ENCODE assay signal across 26 cellular contexts in the genomic region with DNA sequence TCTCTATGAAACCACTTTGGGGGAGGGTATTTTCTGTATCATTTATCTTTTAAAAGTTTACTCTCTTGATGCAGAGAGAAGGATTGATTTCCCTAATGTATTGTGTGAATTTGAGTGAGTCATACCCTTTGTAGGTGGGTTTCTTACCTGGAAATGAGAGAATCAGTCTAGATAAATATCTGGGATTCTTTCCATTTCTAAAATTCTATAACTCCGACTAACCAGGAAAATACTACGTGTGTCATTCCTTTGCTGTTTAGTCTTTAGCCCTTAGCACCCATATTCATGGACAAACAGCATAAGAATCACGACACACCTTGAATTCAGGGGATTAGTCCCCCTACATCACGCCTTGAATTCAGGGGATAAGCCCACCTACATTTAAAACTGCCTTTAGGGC.
A peak's percentile ranks its signal among the peaks of the same experiment; 100 is the strongest.
DNase-seq lines count a peak whose midpoint lies in the region; ATAC-seq and TF ChIP-seq lines count a peak whose summit lies in the region.
"Had no signal": no experiment of that assay in that cellular context is flagged by ENCODE, and none has a peak within 500 bp of the region (broad histone marks: within the 10 kb centered on the region; RNA-seq: fewer than 3 reads in every experiment).

No MANE protein-coding gene starts in this region.

- H3K27me3 ChIP-seq in GM23338 (ENCODE audit: insufficient read depth), result no peaks in the 10 kb centered on the region
- H3K27me3 ChIP-seq in PC-9 (ENCODE audit: insufficient read depth, low read depth), result no peaks in the 10 kb centered on the region
- no peaks in the 10 kb centered on the region for H3K27me3 ChIP-seq in foreskin keratinocyte
- no peaks in the 10 kb centered on the region for H3K27me3 ChIP-seq in trophoblast cell (ENCODE audit: insufficient read depth, low read length)
- H3K27me3 ChIP-seq: BLaER1 had no signal

- TF ChIP-seq CTCF in GM23338 (conservative IDR thresholded peaks at IDR 0.05; ENCODE audit: low read depth in 2 of 2) (no peak), PC-9 (conservative IDR thresholded peaks at IDR 0.05) (no peak), foreskin keratinocyte (conservative IDR thresholded peaks at IDR 0.05) (no peak), coronary artery (IDR thresholded peaks at IDR 0.05) (no peak)

- H3K4ac ChIP-seq in trophoblast cell (ENCODE audit: low read depth, low read length), result peak overlapping the region; percentile 49

- H2AK5ac ChIP-seq in trophoblast cell (ENCODE audit: low read length), result no peak overlapping the region

- CTCF ChIA-PET in PC-9 (lab: Charles Lee), result no interaction called here

- ATAC-seq in GM23338 (no peak), foreskin keratinocyte (peak; percentile 14), left colon (no peak), HG03565 (IDR thresholded peaks at IDR 0.05; ENCODE audit: unreplicated experiment) (no peak)
- ATAC-seq: GM12878, SK-N-SH treated with all-trans-retinoic acid at 6 μM for 48 hours had no signal

- H3K79me2 ChIP-seq in GM23338 (replicated peaks; ENCODE audit: insufficient read depth), result no peaks in the 10 kb centered on the region
- H3K79me2 ChIP-seq in PC-9 (ENCODE audit: low read depth), result no peaks in the 10 kb centered on the region
- no peaks in the 10 kb centered on the region for H3K79me2 ChIP-seq in trophoblast cell (ENCODE audit: control insufficient read depth, insufficient read depth, low read length, poor library complexity)

- H3K27me3 Mint-ChIP-seq in GM23338 (ENCODE audit: insufficient read depth, low read depth, poor library complexity), result peaks cover 3% of the 10 kb centered on the region
- H3K27me3 Mint-ChIP-seq: CD4-positive, alpha-beta T cell had no signal

- DNase-seq in GM23338 (ENCODE audit: low spot score) (peak; percentile 5), PC-9 (peak; percentile 37 to 93), foreskin keratinocyte (peak; percentile 22 to 87), trophoblast cell (peak; percentile 59 to 92), left colon (no peak), coronary artery (ENCODE audit: low spot score) (no peak)
- DNase-seq in stimulated activated CD4-positive, alpha-beta T cell treated with anti-CD3 and anti-CD28 coated beads, Interleukin-15, amount 100 ng/mL, for 24 hours, result no peak
- DNase-seq: CD4-positive, alpha-beta T cell; COR-L47; DMS 273 treated with DMSO at 0.1 percent for 48 hours; DND-41; H7; HFFc6; MV-4-11; NCI-H1694 treated with DMSO at 0.1 percent for 48 hours; NCI-H2081 treated with DMSO at 0.1 percent for 48 hours; NCI-H2171 treated with DMSO at 0.1 percent for 48 hours; NCI-H446; NCI-H526; RPMI8226; SHP77 treated with DMSO at 0.1 percent for 48 hours had no signal

- H3K23ac ChIP-seq in trophoblast cell (ENCODE audit: low read length), result no peak overlapping the region

- peak overlapping the region; percentile 90 for H4K91ac ChIP-seq in trophoblast cell (ENCODE audit: low read depth, low read length)

- H3K4me3 ChIP-seq in GM23338 (no peak overlapping the region), PC-9 (peak overlapping the region; percentile 52; the same call in 1 of the 2 replicates), trophoblast cell (ENCODE audit: low read depth, low read length) (no peak overlapping the region), coronary artery (no peak overlapping the region)
- H3K4me3 ChIP-seq: BLaER1, GM12878 had no signal

- peak overlapping the region; percentile 80 for H3K18ac ChIP-seq in trophoblast cell (ENCODE audit: low read length)

- no peak overlapping the region for H3K4me3 Mint-ChIP-seq in GM23338
- H3K4me3 Mint-ChIP-seq: CD4-positive, alpha-beta T cell; HFFc6 had no signal

- no peaks in the 10 kb centered on the region for H3K4me1 ChIP-seq in GM23338 (ENCODE audit: insufficient read depth)
- peaks cover 32% of the 10 kb centered on the region for H3K4me1 ChIP-seq in PC-9 (replicated peaks; ENCODE audit: insufficient read depth)
- H3K4me1 ChIP-seq in foreskin keratinocyte, result peaks cover 4% of the 10 kb centered on the region
- peaks cover 2 to 3% of the 10 kb centered on the region in 2 experiments for H3K4me1 ChIP-seq in trophoblast cell (ENCODE audit: control insufficient read depth in 1 of 2, insufficient read depth in 2 of 2, low read length in 2 of 2)
- H3K4me1 ChIP-seq: BLaER1 had no signal

- H2BK5ac ChIP-seq in trophoblast cell (ENCODE audit: low read depth, low read length, poor library complexity), result peak overlapping the region; percentile 83

- H4K20me1 ChIP-seq in GM23338 (replicated peaks; ENCODE audit: insufficient read depth) (no peaks in the 10 kb centered on the region), PC-9 (ENCODE audit: insufficient read depth) (no peaks in the 10 kb centered on the region)
- H4K20me1 ChIP-seq: BLaER1 had no signal

- POLR2A ChIA-PET in PC-9 (lab: Charles Lee; ENCODE audit: unreplicated experiment), result no interaction called here

- no peaks in the 10 kb centered on the region for H3K9me2 ChIP-seq in GM23338 (ENCODE audit: insufficient read depth)
- no peaks in the 10 kb centered on the region for H3K9me2 ChIP-seq in PC-9 (ENCODE audit: insufficient read depth)

- H3K9me3 Mint-ChIP-seq in GM23338, result no peaks in the 10 kb centered on the region; the same call in 2 of the 3 replicates
- H3K9me3 Mint-ChIP-seq: CD4-positive, alpha-beta T cell had no signal

- H2BK12ac ChIP-seq in trophoblast cell (ENCODE audit: low read length), result peak overlapping the region; percentile 92

- H4K8ac ChIP-seq in trophoblast cell (ENCODE audit: low read depth, low read length), result peak overlapping the region; percentile 78

- H3K36me3 Mint-ChIP-seq in GM23338 (ENCODE audit: low read depth), result no peaks in the 10 kb centered on the region

- peaks cover 11% of the 10 kb centered on the region for H3K79me1 ChIP-seq in trophoblast cell (ENCODE audit: low read length)

- intact Hi-C loops in PC-9 (cut with micrococcal nuclease; ENCODE audit: unreplicated experiment) (loop anchor here (1.0 to 10.0 kb wide), 7 partner anchors 63 to 1015 kb away; no protein-coding TSS in a partner anchor), left colon (cut with DNase I, micrococcal nuclease) (no loop called here)

- H3F3A ChIP-seq in GM23338 (replicated peaks; ENCODE audit: low read depth), result no peaks in the 10 kb centered on the region
- H3F3A ChIP-seq in PC-9 (ENCODE audit: insufficient read depth, low read depth), result peaks cover 23% of the 10 kb centered on the region

- H3K27ac ChIP-seq in GM23338 (ENCODE audit: low read depth), result no peak overlapping the region
- peak overlapping the region; percentile 99 for H3K27ac ChIP-seq in PC-9
- no peak overlapping the region for H3K27ac ChIP-seq in foreskin keratinocyte
- peak overlapping the region; percentile 87 for H3K27ac ChIP-seq in trophoblast cell (ENCODE audit: low read depth, low read length)
- H3K27ac ChIP-seq in coronary artery, result no peak overlapping the region
- H3K27ac ChIP-seq: BLaER1, KMS-11 had no signal

- peak overlapping the region; percentile 91 for H2BK120ac ChIP-seq in trophoblast cell (ENCODE audit: insufficient read depth, low read length, poor library complexity)

- H3K4me2 ChIP-seq in GM23338, result no peak overlapping the region
- H3K4me2 ChIP-seq in PC-9, result peak overlapping the region; percentile 93
- peak overlapping the region; percentile 45 for H3K4me2 ChIP-seq in trophoblast cell (ENCODE audit: low read length)
- H3K4me2 ChIP-seq: BLaER1, KMS-11 had no signal

- H3K9me3 ChIP-seq in PC-9 (ENCODE audit: insufficient read depth, low read depth), result no peaks in the 10 kb centered on the region
- H3K9me3 ChIP-seq in trophoblast cell (ENCODE audit: insufficient read depth, low read depth, low read length), result no peaks in the 10 kb centered on the region
- H3K9me3 ChIP-seq: BLaER1 had no signal

- H2AFZ ChIP-seq in GM23338, result peak overlapping the region; percentile 15; the same call in 1 of the 2 replicates
- peak overlapping the region; percentile 69 for H2AFZ ChIP-seq in PC-9
- peak overlapping the region; percentile 25 for H2AFZ ChIP-seq in trophoblast cell (ENCODE audit: insufficient read depth, low read length, poor library complexity)

- WGBS in trophoblast cell (ENCODE audit: extremely low coverage, insufficient coverage, insufficient read length), result no CpG with 5 or more reads among the region's 4 CpGs

- TSS peak; percentile 100 for BruUV-seq in PC-9 (replicated peaks; lab: Mats Ljungman, UMichigan)

- no peak overlapping the region for H4K12ac ChIP-seq in trophoblast cell (ENCODE audit: low read depth, low read length)

- H3K36me3 ChIP-seq in GM23338 (ENCODE audit: insufficient read depth) (no peaks in the 10 kb centered on the region), PC-9 (ENCODE audit: low read depth) (no peaks in the 10 kb centered on the region), trophoblast cell (ENCODE audit: control insufficient read depth in 1 of 2, insufficient read depth in 2 of 2, low read length in 2 of 2) (no peaks in the 10 kb centered on the region)
- H3K36me3 ChIP-seq: BLaER1 had no signal

- no peak overlapping the region for H3K14ac ChIP-seq in trophoblast cell (ENCODE audit: low read length)

- no peak overlapping the region for H3K9ac ChIP-seq in trophoblast cell (ENCODE audit: low read length)
- H3K9ac ChIP-seq: BLaER1, KMS-11 had no signal

- H3K27ac Mint-ChIP-seq in GM23338, result no peak overlapping the region
- H3K27ac Mint-ChIP-seq: CD4-positive, alpha-beta T cell; HFFc6 had no signal

- H3K4me1 Mint-ChIP-seq in GM23338, result peaks cover 8% of the 10 kb centered on the region

TF ChIP-seq in GM23338, 12 proteins besides CTCF, POLR2A, EP300 and RAD21 (continues in another document):
- TF ChIP-seq EZH2phosphoT487 (IDR thresholded peaks at IDR 0.05; ENCODE audit: unreplicated experiment), result no peak
- TF ChIP-seq NANOG (IDR thresholded peaks at IDR 0.05; ENCODE audit: borderline replicate concordance), result no peak
- no peak for TF ChIP-seq ETS1 (IDR thresholded peaks at IDR 0.05)
- no peak for TF ChIP-seq CREB1 (CRISPR knock-in tag; IDR thresholded peaks at IDR 0.05; ENCODE audit: low read depth)
- TF ChIP-seq POLR2AphosphoS5 (IDR thresholded peaks at IDR 0.05; ENCODE audit: low read depth), result no peak
- TF ChIP-seq JUNB (IDR thresholded peaks at IDR 0.05; ENCODE audit: unreplicated experiment), result no peak
- no peak for TF ChIP-seq STAT1 (IDR thresholded peaks at IDR 0.05; ENCODE audit: unreplicated experiment)

Comparison
In these comparisons a context has a peak if more than half of its experiments do, and no peak if none do; other contexts are left out.
1. DNase-seq: peak in GM23338 (single experiment), PC-9 (2 of 2), foreskin keratinocyte (2 of 2) and trophoblast cell (2 of 2); none in left colon (0 of 2), stimulated activated CD4-positive, alpha-beta T cell treated with anti-CD3 and anti-CD28 coated beads, Interleukin-15, amount 100 ng/mL, for 24 hours (single experiment) and coronary artery (single experiment).
2. H2AFZ ChIP-seq: peak in every context shown above with its lines; median percentile 69 in PC-9; 25 in trophoblast cell; 15 in GM23338.
3. H3K27ac ChIP-seq: peak in PC-9 (single experiment) and trophoblast cell (single experiment); none in GM23338 (single experiment), foreskin keratinocyte (single experiment) and coronary artery (0 of 2).